In the genomic region with DNA sequence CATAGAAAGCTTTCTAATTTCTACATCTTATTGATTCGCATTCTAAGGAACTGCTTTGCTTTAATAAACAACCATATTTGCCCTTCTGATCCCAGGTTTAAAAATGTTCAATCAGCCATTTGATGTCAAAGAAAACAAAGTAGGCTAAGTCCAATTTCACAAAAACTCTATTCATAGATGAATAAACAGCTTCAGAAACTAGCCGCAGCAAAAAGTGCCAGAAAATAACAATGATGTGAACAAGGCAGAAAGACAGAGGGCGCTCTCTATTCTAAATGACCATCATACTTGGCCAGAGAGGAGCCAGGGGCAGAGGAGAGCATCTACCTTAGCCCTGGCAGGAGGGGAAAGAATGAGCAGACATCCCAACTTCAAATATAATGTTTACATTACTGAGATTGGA, we compare ENCODE assay signal across 9 cellular contexts. TPM values are rescaled to one million over a fixed set of nuclear protein-coding genes. Genes with fewer than 3 reads are reported as not detected.
A peak's percentile ranks its signal among the peaks of the same experiment; 100 is the strongest.
DNase-seq lines count a peak whose midpoint lies in the region; ATAC-seq, FAIRE-seq and TF ChIP-seq lines count a peak whose summit lies in the region.
"Had no signal": no experiment of that assay in that cellular context is flagged by ENCODE, and none has a peak within 500 bp of the region (broad histone marks: within the 10 kb centered on the region; RNA-seq: fewer than 3 reads in every experiment).

No MANE protein-coding gene starts in this region.

- WGBS in H1 (ENCODE audit: extremely low coverage in 1 of 2, insufficient coverage in 1 of 2, insufficient read length in 1 of 2, insufficient replicate concordance in 2 of 2, low coverage in 1 of 2, low lambda C conversion rate in 2 of 2, missing lambda C conversion rate in 1 of 2), 2 experiments, result 53% methylated on average over 3 of the region's 3 CpGs; no CpG with 5 or more reads in 1 of the 2 experiments
- 65 to 68% methylated on average over 3 of the region's 3 CpGs for WGBS in lower leg skin, 2 donors

- H2BK20ac ChIP-seq in H1 (ENCODE audit: low read length), result no peak overlapping the region

- TF ChIP-seq EP300 in H1 (IDR thresholded peaks at IDR 0.05; ENCODE audit: borderline replicate concordance in 1 of 2, low read depth in 2 of 2, low read length in 2 of 2), result no peak

- no peaks in the 10 kb centered on the region for H3K27me3 ChIP-seq in DOHH2 (ENCODE audit: control insufficient read depth, low read length)
- H3K27me3 ChIP-seq in H1 (replicated peaks in 1 of 4; ENCODE audit: control insufficient read depth in 3 of 4, extremely low read depth in 1 of 4, insufficient read depth in 3 of 4, low read length in 3 of 4), result peaks cover 7 to 26% (median 22%) of the 10 kb centered on the region in 4 experiments

- no peaks in the 10 kb centered on the region for H3K9me3 ChIP-seq in DOHH2 (ENCODE audit: control insufficient read depth, insufficient read depth, low read length)
- H3K9me3 ChIP-seq in H1 (ENCODE audit: insufficient read depth in 2 of 2, low read depth in 1 of 2, low read length in 1 of 2), result no peaks in the 10 kb centered on the region; a peak in 1 of 4 replicates
- H3K9me3 ChIP-seq in mucosa of descending colon, result no peaks in the 10 kb centered on the region

- no peak for FAIRE-seq in H1 (lab: Jason Lieb, UNC)

- H3K9me3 Mint-ChIP-seq in effector memory CD8-positive, alpha-beta T cell, result no peaks in the 10 kb centered on the region

- H4K20me1 ChIP-seq in DOHH2 (ENCODE audit: control insufficient read depth, insufficient read depth, low read depth, low read length) (no peaks in the 10 kb centered on the region), H1 (replicated peaks in 1 of 2; ENCODE audit: control insufficient read depth in 1 of 2, insufficient read depth in 2 of 2, low read length in 2 of 2) (peaks cover 4 to 17% of the 10 kb centered on the region in 2 experiments)

- H2AK5ac ChIP-seq in H1 (ENCODE audit: low read depth, low read length), result no peak overlapping the region

- ATAC-seq in mucosa of descending colon, result peak; percentile 61
- ATAC-seq in effector memory CD8-positive, alpha-beta T cell (replicated peaks), result no peak

- no peak overlapping the region for H3K56ac ChIP-seq in H1 (replicated peaks; ENCODE audit: insufficient read length, low read depth, low read length)

- H2BK12ac ChIP-seq in H1 (ENCODE audit: low read depth, low read length), result no peak overlapping the region

- intact Hi-C loops in mucosa of descending colon (cut with DNase I, micrococcal nuclease), result no loop called here
- intact Hi-C loops in lower leg skin (cut with DNase I; ENCODE audit: low total_unique reads), result no loop called here

- no peak overlapping the region for H2BK15ac ChIP-seq in H1 (ENCODE audit: low read length)

- H3K23me2 ChIP-seq in H1 (ENCODE audit: low read depth, low read length), result no peaks in the 10 kb centered on the region

- no peaks in the 10 kb centered on the region for H3K36me3 ChIP-seq in DOHH2 (ENCODE audit: control insufficient read depth, low read length)
- peaks cover 0 to 4% (median 0%) of the 10 kb centered on the region in 4 experiments; a peak in 1 of 8 replicates for H3K36me3 ChIP-seq in H1 (ENCODE audit: control insufficient read depth in 2 of 4, insufficient read depth in 4 of 4, low read length in 3 of 4)
- no peaks in the 10 kb centered on the region for H3K36me3 ChIP-seq in mucosa of descending colon (ENCODE audit: low read depth)

- no peak overlapping the region for H3K4me2 ChIP-seq in DOHH2 (ENCODE audit: low read length)
- H3K4me2 ChIP-seq in H1 (ENCODE audit: insufficient read depth in 1 of 2, low read depth in 2 of 2, low read length in 2 of 2), result no peak overlapping the region

- H2BK5ac ChIP-seq in H1 (ENCODE audit: low read depth, low read length), result no peak overlapping the region

- H3K14ac ChIP-seq in H1 (ENCODE audit: insufficient read length), result no peak overlapping the region

- H3K4me3 ChIP-seq in DOHH2 (ENCODE audit: low read length) (no peak overlapping the region), H1 (ENCODE audit: extremely low read depth in 1 of 4, insufficient read depth in 2 of 4, low read depth in 3 of 4, low read length in 4 of 4) (no peak overlapping the region), mucosa of descending colon (no peak overlapping the region), lower leg skin (ENCODE audit: low read depth, poor library complexity, severe bottlenecking) (no peak overlapping the region)

- H3K4me1 Mint-ChIP-seq in effector memory CD8-positive, alpha-beta T cell (ENCODE audit: low read depth in 2 of 2), result peaks cover 3 to 9% of the 10 kb centered on the region in 2 donors

- no peak overlapping the region for H4K5ac ChIP-seq in H1 (ENCODE audit: insufficient read length, low read depth, low read length)

- no peaks in the 10 kb centered on the region for H3K4me1 ChIP-seq in DOHH2 (ENCODE audit: control insufficient read depth, low read length)
- H3K4me1 ChIP-seq in H1 (replicated peaks in 1 of 4; ENCODE audit: control insufficient read depth in 3 of 4, insufficient read depth in 4 of 4, low read length in 3 of 4), result peaks cover 0 to 5% (median 2%) of the 10 kb centered on the region in 4 experiments; a peak in 2 of 7 replicates
- H3K4me1 ChIP-seq in mucosa of descending colon (ENCODE audit: low read depth), result no peaks in the 10 kb centered on the region

- no peaks in the 10 kb centered on the region for H3K79me2 ChIP-seq in DOHH2 (ENCODE audit: control insufficient read depth, low read length)
- H3K79me2 ChIP-seq in H1 (ENCODE audit: control insufficient read depth in 1 of 2, insufficient read depth in 2 of 2, low read length in 2 of 2), result peaks cover 0 to 7% of the 10 kb centered on the region in 2 experiments; a peak in 1 of 4 replicates

- H3K27ac ChIP-seq in DOHH2 (ENCODE audit: low read depth, low read length) (no peak overlapping the region), H1 (ENCODE audit: low read depth, low read length) (no peak overlapping the region)

- no peak overlapping the region for H3K9ac ChIP-seq in H1 (replicated peaks in 1 of 4; ENCODE audit: extremely low read depth in 1 of 4, low read depth in 3 of 4, low read length in 3 of 4)

- H3K18ac ChIP-seq in H1 (ENCODE audit: extremely low read depth, low read length), result no peak overlapping the region

- H3K23ac ChIP-seq in H1 (ENCODE audit: insufficient read length), result no peak overlapping the region

- H2AFZ ChIP-seq in H1 (ENCODE audit: low read length), result no peak overlapping the region

- peaks cover 27 to 56% of the 10 kb centered on the region in 2 donors for H3K27me3 Mint-ChIP-seq in effector memory CD8-positive, alpha-beta T cell

- peak; percentile 59 to 71 for TF ChIP-seq RAD21 in H1 (IDR thresholded peaks at IDR 0.05 in 1 of 2, conservative IDR thresholded peaks at IDR 0.05 in 1 of 2; ENCODE audit: low read depth in 2 of 2, low read length in 2 of 2)

- no peak overlapping the region for H2BK120ac ChIP-seq in H1 (replicated peaks; ENCODE audit: low read depth, low read length)

- H3K4me3 Mint-ChIP-seq in effector memory CD8-positive, alpha-beta T cell, result no peak overlapping the region

- CTCF ChIA-PET in H1 (lab: Charles Lee; ENCODE audit: partially characterized antibody), result interaction anchor here (0.6 to 4.8 kb wide), 46 partner anchors 9 to 1696 kb away, joined by 3 to 45 read pairs (median 4); a partner anchor contains a TSS

- no peaks in the 10 kb centered on the region for H3K9me2 ChIP-seq in DOHH2 (replicated peaks; ENCODE audit: control insufficient read depth, low read length)

- H3K79me1 ChIP-seq in H1 (ENCODE audit: low read depth, low read length), result 0 out of 2 replicates have a peak, but pooled peaks cover 2% of the 10 kb centered on the region

- H3K4ac ChIP-seq in H1 (replicated peaks; ENCODE audit: insufficient read length, low read depth, low read length), result no peak overlapping the region

- H3K36me3 Mint-ChIP-seq in effector memory CD8-positive, alpha-beta T cell (ENCODE audit: insufficient read depth), result peaks cover 3% of the 10 kb centered on the region

- H4K91ac ChIP-seq in H1 (replicated peaks; ENCODE audit: insufficient read length, low read length), result no peak overlapping the region

- POLR2A ChIA-PET in H1 (lab: Charles Lee; ENCODE audit: partially characterized antibody), result interaction anchor here (0.8 to 3.1 kb wide), 2 partner anchors 9 to 18 kb away, joined by 3 to 12 read pairs; a partner anchor contains a TSS

- no peak overlapping the region for H4K8ac ChIP-seq in H1 (ENCODE audit: extremely low read depth, insufficient read depth, low read length)

- no peak overlapping the region for H3K27ac Mint-ChIP-seq in effector memory CD8-positive, alpha-beta T cell

- peak; percentile 31 for TF ChIP-seq CTCF in DOHH2 (IDR thresholded peaks at IDR 0.05; ENCODE audit: low read depth, low read length, poor library complexity, severe bottlenecking)
- TF ChIP-seq CTCF in H1 (IDR thresholded peaks at IDR 0.05; ENCODE audit: control extremely low read depth in 1 of 3, insufficient read depth in 1 of 3, low read depth in 1 of 3, low read length in 3 of 3), result peak in 2 of 3 experiments; percentile 71; a peak in 3 of 4 replicates
- peak; percentile 21 for TF ChIP-seq CTCF in mucosa of descending colon (IDR thresholded peaks at IDR 0.05)
- no peak for TF ChIP-seq CTCF in lower leg skin (IDR thresholded peaks at IDR 0.05)

- H3F3A ChIP-seq in DOHH2 (ENCODE audit: control insufficient read depth, insufficient read depth), result no peaks in the 10 kb centered on the region

- TF ChIP-seq POLR2A in H1 (IDR thresholded peaks at IDR 0.05; ENCODE audit: control extremely low read depth in 1 of 2, low read depth in 2 of 2, low read length in 2 of 2) (no peak), lower leg skin (IDR thresholded peaks at IDR 0.05) (no peak)

- DNase-seq in NCI-H2196 treated with DMSO at 0.1 percent for 48 hours (lab: John Stamatoyannopoulos, UW; ENCODE audit: unreplicated experiment), result peak; percentile 63
- DNase-seq in H1 (ENCODE audit: low read depth in 1 of 2, low spot score in 2 of 2), result no peak
- peak in 1 of 3 donors; percentile 46 for DNase-seq in mucosa of descending colon
- no peak for DNase-seq in COR-L47 (lab: John Stamatoyannopoulos, UW)
- DNase-seq in effector memory CD8-positive, alpha-beta T cell, result no peak
- DNase-seq in lower leg skin (ENCODE audit: low spot score in 2 of 2), result no peak
- no peak for DNase-seq in activated naive CD4-positive, alpha-beta T cell treated with Interleukin-2 at 50 U/mL for 16 hours
- DNase-seq: NCI-H524 had no signal

TF ChIP-seq in H1, 55 proteins besides CTCF, POLR2A, EP300 and RAD21:
- no peak for TF ChIP-seq TAF7 (optimal IDR thresholded peaks at IDR 0.05; ENCODE audit: borderline replicate concordance, low read depth, low read length)

RNA-seq across cellular contexts. Expression of a gene that starts 9.7 kb away (rescaled TPM):
- 6.2 and 6.3 TPM in 2 replicates for total RNA-seq in H1 (2021; fragmentation: NEBNext Ultra II Directional; extraction: Animal tissue kit (Norgen Biotek cat#: 25700))
- 1.2 and 2.1 TPM in 2 replicates for polyA plus RNA-seq in H1 (2011; rRNA removed)
- 1.6 TPM for polyA plus RNA-seq in H1 (2011; cell fraction: cytosol; rRNA removed)
- 2.1 TPM for polyA plus RNA-seq in H1 (2011; cell fraction: nucleus; rRNA removed)
- 4.4 to 5.5 TPM (median 5.0 TPM) in 4 replicates for polyA plus RNA-seq in H1 (2012, experiment 1 of 2)
- 1.6 TPM for polyA plus RNA-seq in H1 (2012, experiment 2 of 2)
- 2.2 TPM for polyA plus RNA-seq in H1 (2013, experiment 1 of 2)
- polyA plus RNA-seq in H1 (2013, experiment 2 of 2), result 1.7 TPM
- polyA minus RNA-seq in H1 (2011; rRNA and poly(A)+ RNA removed), result 3.2 TPM in 2 replicates
- polyA minus RNA-seq in H1 (2011; cell fraction: cytosol; rRNA and poly(A)+ RNA removed), result 1.7 TPM
- 2.1 TPM for polyA minus RNA-seq in H1 (2011; cell fraction: nucleus; rRNA and poly(A)+ RNA removed)
- 10 to 100 TPM; 16.5 to 39.0 (median 33.6) TPM for total RNA-seq in mucosa of descending colon
- 10 to 100 TPM in 1 of 4 donors, 1 to 10 TPM in 3; 8.8 to 11.1 (median 9.4) TPM for total RNA-seq in lower leg skin

Comparison
In these comparisons a context has a peak if more than half of its experiments do, and no peak if none do; other contexts are left out.
1. CTCF ChIP-seq: peak in DOHH2 (single experiment), H1 (2 of 3) and mucosa of descending colon (single experiment); none in lower leg skin (0 of 3).